21 cellular contexts compared by ENCODE assay signal in the genomic region with DNA sequence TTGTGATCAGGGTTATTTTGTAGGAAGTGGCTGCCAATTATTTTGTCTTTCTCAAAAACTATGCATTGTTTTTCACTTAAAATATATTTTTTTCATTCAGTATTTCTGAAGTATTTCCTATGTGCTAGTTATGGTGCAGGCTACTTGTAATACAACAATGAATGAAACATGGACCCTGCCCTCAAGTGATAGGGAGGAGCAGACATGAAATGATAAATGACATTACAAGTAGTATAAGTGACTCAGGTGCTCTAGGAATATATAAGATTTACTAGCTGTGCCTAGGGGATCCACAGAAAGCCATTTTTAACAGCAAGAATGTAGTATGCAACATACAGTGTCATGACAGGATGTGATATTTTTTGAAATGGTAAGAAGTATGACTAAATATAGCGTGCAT.
DNase-seq lines count a peak whose midpoint lies in the region; ATAC-seq and TF ChIP-seq lines count a peak whose summit lies in the region.
"Had no signal": no experiment of that assay in that cellular context is flagged by ENCODE, and none has a peak within 500 bp of the region (broad histone marks: within the 10 kb centered on the region; RNA-seq: fewer than 3 reads in every experiment).

No MANE protein-coding gene starts in this region.

- H3K27me3 ChIP-seq in heart right ventricle, result no peaks in the 10 kb centered on the region
- H3K27me3 ChIP-seq in gastrocnemius medialis, result no peaks in the 10 kb centered on the region
- H3K27me3 ChIP-seq in subcutaneous abdominal adipose tissue (ENCODE audit: control insufficient read depth in 5 of 5, insufficient read depth in 4 of 5, low read length in 5 of 5), result no peaks in the 10 kb centered on the region

- H3K9me3 Mint-ChIP-seq in endothelial cell (ENCODE audit: unreplicated experiment), result no peaks in the 10 kb centered on the region

- H3K4me3 ChIP-seq in heart right ventricle, result no peak overlapping the region
- H3K4me3 ChIP-seq in gastrocnemius medialis, result no peak overlapping the region
- H3K4me3 ChIP-seq in subcutaneous abdominal adipose tissue (ENCODE audit: low read depth in 1 of 5, low read length in 5 of 5), result no peak overlapping the region
- H3K4me3 ChIP-seq: A549, GM23338 had no signal

- H3K9me3 ChIP-seq in heart right ventricle (peaks cover 0 to 6% (median 0%) of the 10 kb centered on the region in 11 donors), gastrocnemius medialis (no peaks in the 10 kb centered on the region), subcutaneous abdominal adipose tissue (ENCODE audit: control insufficient read depth in 5 of 5, low read length in 5 of 5) (no peaks in the 10 kb centered on the region)

- H3K4me1 Mint-ChIP-seq in endothelial cell (ENCODE audit: unreplicated experiment), result peaks cover 11% of the 10 kb centered on the region
- H3K4me1 Mint-ChIP-seq: GM23338, H9 had no signal

- H3K36me3 Mint-ChIP-seq in endothelial cell (ENCODE audit: low read depth, unreplicated experiment), result peaks cover 51% of the 10 kb centered on the region

- H3K36me3 ChIP-seq in heart right ventricle (peaks cover 0 to 13% (median 0%) of the 10 kb centered on the region in 9 donors), gastrocnemius medialis (no peaks in the 10 kb centered on the region), subcutaneous abdominal adipose tissue (ENCODE audit: control insufficient read depth in 5 of 5, insufficient read depth in 5 of 5, low read length in 5 of 5) (peaks cover 0 to 8% (median 4%) of the 10 kb centered on the region in 5 donors)

- TF ChIP-seq POLR2A in gastrocnemius medialis (IDR thresholded peaks at IDR 0.05), result no peak

- ATAC-seq in heart right ventricle, result no peak
- ATAC-seq in Right ventricle myocardium inferior, result no peak
- no peak for ATAC-seq in gastrocnemius medialis
- ATAC-seq: A549, GM23338, HCT116 had no signal

- H3K4me1 ChIP-seq in heart right ventricle (peaks cover 0 to 38% (median 25%) of the 10 kb centered on the region in 9 donors), gastrocnemius medialis (peaks cover 25 to 34% of the 10 kb centered on the region in 2 donors), subcutaneous abdominal adipose tissue (ENCODE audit: control insufficient read depth in 5 of 5, insufficient read depth in 5 of 5, low read length in 5 of 5) (peaks cover 0 to 7% (median 0%) of the 10 kb centered on the region in 5 donors)
- H3K4me1 ChIP-seq: A549 had no signal

- H3K9ac ChIP-seq in subcutaneous abdominal adipose tissue (ENCODE audit: low read length in 5 of 5), result no peak overlapping the region

- DNase-seq in heart right ventricle (no peak), Right ventricle myocardium inferior (ENCODE audit: missing footprints) (no peak), endothelial cell (ENCODE audit: low spot score) (no peak), gastrocnemius medialis (no peak), MV-4-11 (lab: John Stamatoyannopoulos, UW) (no peak), Ammon's horn (ENCODE audit: low spot score) (no peak)
- DNase-seq: 8988T; ACHN; AML-193; C1 segment of cervical spinal cord; Calu3; CD4-positive, alpha-beta memory T cell; COR-L47; DMS53; DMS79 treated with DMSO at 0.1 percent for 48 hours; GF-D8; H9 had no signal

- H3K27ac Mint-ChIP-seq in endothelial cell (ENCODE audit: unreplicated experiment), result no peak overlapping the region
- H3K27ac Mint-ChIP-seq: CD4-positive, alpha-beta memory T cell; GM23338; H9 had no signal

- peak overlapping the region; percentile 9 for H3K4me3 Mint-ChIP-seq in endothelial cell (ENCODE audit: unreplicated experiment)
- H3K4me3 Mint-ChIP-seq: CD4-positive, alpha-beta memory T cell; GM23338; H9 had no signal

- H3K27ac ChIP-seq in heart right ventricle (peak overlapping the region in 7 of 10 donors; percentile 37 to 82 (median 72)), gastrocnemius medialis (peak overlapping the region in 3 of 4 donors; percentile 20 to 71 (median 62)), subcutaneous abdominal adipose tissue (ENCODE audit: low read depth, low read length) (peak overlapping the region; percentile 31)
- H3K27ac ChIP-seq: A549 had no signal

- in situ Hi-C loops in gastrocnemius medialis (cut with MboI; ENCODE audit: low sequenced_read_pairs in 4 of 4), result no loop called here

- intact Hi-C loops in heart right ventricle (cut with DNase I) (loop anchor here in 1 of 10 donors (5.0 kb wide), 1 partner anchor 36 kb away; no protein-coding TSS in a partner anchor), Right ventricle myocardium inferior (cut with DNase I) (no loop called here), gastrocnemius medialis (cut with DNase I; ENCODE audit: low total_unique reads) (no loop called here)

- no peaks in the 10 kb centered on the region for H3K27me3 Mint-ChIP-seq in endothelial cell (ENCODE audit: unreplicated experiment)
- H3K27me3 Mint-ChIP-seq: CD4-positive, alpha-beta memory T cell had no signal

- no peak for TF ChIP-seq CTCF in heart right ventricle (IDR thresholded peaks at IDR 0.05)
- no peak for TF ChIP-seq CTCF in endothelial cell (IDR thresholded peaks at IDR 0.05; ENCODE audit: unreplicated experiment)
- no peak for TF ChIP-seq CTCF in gastrocnemius medialis (IDR thresholded peaks at IDR 0.05 in 4 of 5, conservative IDR thresholded peaks at IDR 0.05 in 1 of 5)

- WGBS in heart right ventricle, 2 donors, result 83 to 94% methylated on average over 1 of the region's 1 CpG
